28 cellular contexts compared by ENCODE assay signal in the genomic region with DNA sequence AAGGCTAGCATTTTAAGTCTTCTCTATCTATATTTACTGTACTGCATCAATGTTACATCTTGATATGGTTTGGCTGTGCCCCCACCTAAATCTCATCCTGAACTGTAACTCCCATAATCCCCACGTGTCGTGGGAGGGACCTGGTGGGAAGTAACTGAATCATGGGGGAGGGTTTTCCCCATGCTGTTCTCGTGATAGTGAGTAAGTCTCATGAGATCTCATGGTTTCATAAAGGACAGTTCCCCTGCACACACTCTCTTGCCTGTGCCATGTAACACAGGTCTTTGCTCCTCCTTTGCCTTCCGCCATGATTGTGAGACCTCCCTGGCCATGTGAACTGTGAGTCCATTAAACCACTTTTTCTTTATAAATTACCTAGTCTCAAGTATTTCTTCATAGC.
A peak's percentile ranks its signal among the peaks of the same experiment; 100 is the strongest.
DNase-seq lines count a peak whose midpoint lies in the region; FAIRE-seq and TF ChIP-seq lines count a peak whose summit lies in the region.
"Had no signal": no experiment of that assay in that cellular context is flagged by ENCODE, and none has a peak within 500 bp of the region (broad histone marks: within the 10 kb centered on the region; RNA-seq: fewer than 3 reads in every experiment).

No MANE protein-coding gene starts in this region.

- H4K20me1 ChIP-seq in OCI-LY3 (ENCODE audit: insufficient read depth, low read length) (peaks cover 44% of the 10 kb centered on the region), keratinocyte (ENCODE audit: control insufficient read depth, extremely low read depth, insufficient read depth, low read length) (no peaks in the 10 kb centered on the region)

- peaks cover 51% of the 10 kb centered on the region for H3K4me1 ChIP-seq in OCI-LY3 (ENCODE audit: low read length)
- H3K4me1 ChIP-seq in keratinocyte (ENCODE audit: control insufficient read depth, extremely low read depth, insufficient read depth, low read length) = peaks cover 44% of the 10 kb centered on the region
- H3K4me1 ChIP-seq: prostate gland had no signal

- H3K27ac ChIP-seq in OCI-LY3 (ENCODE audit: low read length) (no peak overlapping the region), keratinocyte (ENCODE audit: control insufficient read depth, insufficient read depth, low read length) (peak overlapping the region; percentile 32)
- H3K27ac ChIP-seq: adrenal gland, brain microvascular endothelial cell, left ventricle myocardium inferior, prostate gland, tibial nerve had no signal

- H3K27me3 Mint-ChIP-seq in activated naive CD4-positive, alpha-beta T cell treated with anti-CD3 and anti-CD28 coated beads for 36 hours (ENCODE audit: low read depth) = no peaks in the 10 kb centered on the region
- H3K27me3 Mint-ChIP-seq: naive B cell had no signal

- TF ChIP-seq POLR2A in GM12891 (IDR thresholded peaks at IDR 0.05; ENCODE audit: low read depth, low read length) = no peak

- H3K27ac Mint-ChIP-seq in activated naive CD4-positive, alpha-beta T cell treated with anti-CD3 and anti-CD28 coated beads for 36 hours = no peak overlapping the region
- H3K27ac Mint-ChIP-seq: mesothelial cell of epicardium, naive B cell, WTC11 had no signal

- CTCF ChIA-PET in activated naive CD4-positive, alpha-beta T cell treated with anti-CD3 and anti-CD28 coated beads for 36 hours (lab: Charles Lee) = no interaction called here

- TF ChIP-seq CTCF in OCI-LY3 (IDR thresholded peaks at IDR 0.05; ENCODE audit: low read depth, low read length) = no peak
- no peak for TF ChIP-seq CTCF in keratinocyte (optimal IDR thresholded peaks at IDR 0.05 in 1 of 3, IDR thresholded peaks at IDR 0.05 in 1 of 3, conservative IDR thresholded peaks at IDR 0.05 in 1 of 3; ENCODE audit: extremely low read depth in 1 of 3, insufficient read depth in 2 of 3, low read length in 3 of 3)

- H3K9me3 Mint-ChIP-seq in activated naive CD4-positive, alpha-beta T cell treated with anti-CD3 and anti-CD28 coated beads for 36 hours = no peaks in the 10 kb centered on the region
- H3K9me3 Mint-ChIP-seq: mesothelial cell of epicardium, naive B cell, WTC11 had no signal

- H3K4me3 ChIP-seq in OCI-LY3 (ENCODE audit: low read length) = peak overlapping the region; percentile 7; the same call in 1 of the 2 replicates
- H3K4me3 ChIP-seq in keratinocyte (ENCODE audit: control insufficient read depth in 2 of 3, extremely low read depth in 1 of 3, insufficient read depth in 2 of 3, low read depth in 1 of 3, low read length in 3 of 3) = no peak overlapping the region
- H3K4me3 ChIP-seq: adrenal gland, left ventricle myocardium inferior, prostate gland, tibial nerve had no signal

- H3K36me3 Mint-ChIP-seq in activated naive CD4-positive, alpha-beta T cell treated with anti-CD3 and anti-CD28 coated beads for 36 hours (ENCODE audit: low read depth) = peaks cover 2% of the 10 kb centered on the region
- H3K36me3 Mint-ChIP-seq: mesothelial cell of epicardium, WTC11 had no signal

- H3K36me3 ChIP-seq in OCI-LY3 (replicated peaks; ENCODE audit: low read depth, low read length) (no peaks in the 10 kb centered on the region), keratinocyte (ENCODE audit: control insufficient read depth in 2 of 2, extremely low read depth in 1 of 2, insufficient read depth in 2 of 2, low read length in 2 of 2) (no peaks in the 10 kb centered on the region)
- H3K36me3 ChIP-seq: adrenal gland, brain microvascular endothelial cell, left ventricle myocardium inferior, prostate gland, tibial nerve had no signal

- peaks cover 7% of the 10 kb centered on the region for H3K4me1 Mint-ChIP-seq in activated naive CD4-positive, alpha-beta T cell treated with anti-CD3 and anti-CD28 coated beads for 36 hours (ENCODE audit: low read depth)

- H3K79me2 ChIP-seq in OCI-LY3 (ENCODE audit: low read length) (no peaks in the 10 kb centered on the region), keratinocyte (ENCODE audit: control insufficient read depth, insufficient read depth, low read length) (no peaks in the 10 kb centered on the region)

- H3K27me3 ChIP-seq in OCI-LY3 (ENCODE audit: low read depth, low read length) (peaks cover 34% of the 10 kb centered on the region), keratinocyte (ENCODE audit: control insufficient read depth, extremely low read depth, insufficient read depth, low read length) (no peaks in the 10 kb centered on the region)
- H3K27me3 ChIP-seq: adrenal gland, brain microvascular endothelial cell, tibial nerve had no signal

- H3K9ac ChIP-seq in OCI-LY3 (ENCODE audit: low read length) (no peak overlapping the region), keratinocyte (ENCODE audit: control insufficient read depth, extremely low read depth, insufficient read depth, low read length) (no peak overlapping the region)

- peak; percentile 52 for DNase-seq in activated naive CD4-positive, alpha-beta T cell treated with anti-CD3 and anti-CD28 coated beads for 36 hours
- no peak for DNase-seq in activated naive CD4-positive, alpha-beta T cell treated with Interleukin-2 at 50 U/mL for 16 hours
- DNase-seq in GM12891 (ENCODE audit: insufficient read length, low spot score) = no peak
- no peak for DNase-seq in keratinocyte (ENCODE audit: low read depth, low spot score)
- DNase-seq in EL = no peak
- DNase-seq in COLO829 (ENCODE audit: low spot score) = no peak
- DNase-seq: activated gamma-delta T cell treated with Interleukin-2 at 50 U/mL for 16 hours, adrenal gland, brain microvascular endothelial cell, C1 segment of cervical spinal cord, Calu3, DND-41, GOT3, left ventricle myocardium inferior, naive B cell, NCI-H1092, NCI-H1930, NCI-H526, nucleus accumbens, SHP77 treated with DMSO at 0.1 percent for 48 hours, T1000 had no signal

- no peaks in the 10 kb centered on the region for H3K9me1 ChIP-seq in keratinocyte (ENCODE audit: control insufficient read depth, extremely low read depth, insufficient read depth, low read length)

- intact Hi-C loops in activated naive CD4-positive, alpha-beta T cell treated with anti-CD3 and anti-CD28 coated beads for 36 hours (cut with micrococcal nuclease) = no loop called here

- H3K4me3 Mint-ChIP-seq in activated naive CD4-positive, alpha-beta T cell treated with anti-CD3 and anti-CD28 coated beads for 36 hours = no peak overlapping the region
- H3K4me3 Mint-ChIP-seq: mesothelial cell of epicardium, naive B cell, WTC11 had no signal

- H2AFZ ChIP-seq in OCI-LY3 (ENCODE audit: low read depth, low read length) (no peak overlapping the region), keratinocyte (ENCODE audit: control insufficient read depth, low read length) (no peak overlapping the region)

- dilution Hi-C loops in keratinocyte (cut with MboI; ENCODE audit: extremely low pct_ligation_motif_present, low sequenced_read_pairs) = no loop called here

- peak; percentile 5 for FAIRE-seq in GM12891 (lab: Jason Lieb, UNC)
- no peak for FAIRE-seq in keratinocyte (lab: Jason Lieb, UNC)
- FAIRE-seq: endothelial cell of umbilical vein, HepG2 had no signal

- H3K4me2 ChIP-seq in OCI-LY3 (ENCODE audit: low read length) = peak overlapping the region; percentile 71
- H3K4me2 ChIP-seq in keratinocyte (ENCODE audit: control insufficient read depth, extremely low read depth, insufficient read depth, low read depth, low read length) = peak overlapping the region; percentile 31

- H3K9me3 ChIP-seq in OCI-LY3 (ENCODE audit: insufficient read depth, low read length) (no peaks in the 10 kb centered on the region), keratinocyte (ENCODE audit: control insufficient read depth, low read depth, low read length) (no peaks in the 10 kb centered on the region)
- H3K9me3 ChIP-seq: adrenal gland, left ventricle myocardium inferior, prostate gland, tibial nerve had no signal

TF ChIP-seq in GM12891, 5 proteins besides CTCF, POLR2A, EP300 and RAD21:
- TF ChIP-seq SPI1 (IDR thresholded peaks at IDR 0.05; ENCODE audit: low read depth, low read length) = no peak
- no peak for TF ChIP-seq POLR2AphosphoS5 (IDR thresholded peaks at IDR 0.05; ENCODE audit: low read depth, low read length)
- no peak for TF ChIP-seq PAX5 (IDR thresholded peaks at IDR 0.05; ENCODE audit: insufficient read depth, low read length, severe bottlenecking)
- no peak for TF ChIP-seq POU2F2 (IDR thresholded peaks at IDR 0.05; ENCODE audit: low read depth, low read length)
